ENCODE assay signal across 8 cellular contexts in genomic region chr3:146544013-146544928, GRCh38. TPM values are rescaled to one million over a fixed set of nuclear protein-coding genes. Genes with fewer than 3 reads are reported as not detected.
DNase-seq lines count a peak whose midpoint lies in the region; ATAC-seq, FAIRE-seq and TF ChIP-seq lines count a peak whose summit lies in the region.

Gene PLSCR1, minus strand, starts transcription at chr3:146544607. Its CDS starts 8,055 bp downstream, at chr3:146536552.

- DNase-seq in GM18507 (ENCODE audit: extremely low spot score, insufficient read length, low read depth) (peak; percentile 67), NCI-H146 treated with DMSO at 0.1 percent for 48 hours (lab: John Stamatoyannopoulos, UW; ENCODE audit: unreplicated experiment) (peak; percentile 89), T-helper 9 cell (peak; percentile 41), astrocyte of the cerebellum (ENCODE audit: low read depth) (peak; percentile 80), hepatocyte (ENCODE audit: low spot score) (peak; percentile 95), vagina (ENCODE audit: extremely low spot score in 2 of 2) (peak in 1 of 2 donors; percentile 99)

- H3K4me1 ChIP-seq in hepatocyte (ENCODE audit: insufficient read depth) (peaks cover 8% of the 10 kb centered on the region), rectal smooth muscle tissue (ENCODE audit: control insufficient read depth, insufficient read depth, low read length) (peaks cover 6% of the 10 kb centered on the region), vagina (peaks cover 17% of the 10 kb centered on the region)

- intact Hi-C loops in vagina (cut with DNase I): loop anchor here (10.0 kb wide), 2 partner anchors 69 to 409 kb away; no protein-coding TSS in a partner anchor

- peak within 1 kb of the TSS; percentile 97 for H3K27ac ChIP-seq in hepatocyte
- H3K27ac ChIP-seq in rectal smooth muscle tissue (ENCODE audit: low read depth, low read length): peak within 1 kb of the TSS; percentile 97
- peak within 1 kb of the TSS; percentile 97 for H3K27ac ChIP-seq in vagina

- peak; percentile 80 for ATAC-seq in HG02884 (IDR thresholded peaks at IDR 0.05; ENCODE audit: unreplicated experiment)

- H3K79me2 ChIP-seq in hepatocyte: peaks cover 50% of the 10 kb centered on the region

- no peaks in the 10 kb centered on the region for H3K27me3 ChIP-seq in hepatocyte
- H3K27me3 ChIP-seq in rectal smooth muscle tissue (ENCODE audit: control insufficient read depth, insufficient read depth, low read length): no peaks in the 10 kb centered on the region
- H3K27me3 ChIP-seq in vagina: no peaks in the 10 kb centered on the region

- no peaks in the 10 kb centered on the region for H4K20me1 ChIP-seq in hepatocyte (ENCODE audit: insufficient read depth, poor library complexity, severe bottlenecking)

- H3K4me3 ChIP-seq in astrocyte of the cerebellum (ENCODE audit: low read depth, low read length) (peak within 1 kb of the TSS; percentile 87), hepatocyte (peak within 1 kb of the TSS; percentile 83), rectal smooth muscle tissue (ENCODE audit: low read length) (peak within 1 kb of the TSS; percentile 93), vagina (peak within 1 kb of the TSS; percentile 68 to 95)

- peak; percentile 88 for FAIRE-seq in GM18507 (lab: Jason Lieb, UNC)

- peak within 1 kb of the TSS; percentile 81 for H3K4me2 ChIP-seq in hepatocyte

- no peaks in the 10 kb centered on the region for H3K9me3 ChIP-seq in hepatocyte (ENCODE audit: low read depth)
- no peaks in the 10 kb centered on the region for H3K9me3 ChIP-seq in vagina

- TF ChIP-seq CTCF in astrocyte of the cerebellum (IDR thresholded peaks at IDR 0.05; ENCODE audit: low read depth, low read length, missing control alignments) (no peak), hepatocyte (IDR thresholded peaks at IDR 0.05; ENCODE audit: poor library complexity) (no peak), vagina (IDR thresholded peaks at IDR 0.05) (peak in 1 of 3 experiments; percentile 21)

- WGBS in hepatocyte (ENCODE audit: low lambda C conversion rate, missing lambda C conversion rate): 1% methylated on average over 49 of the region's 51 CpGs

- peak in 1 of 2 donors; percentile 86 for TF ChIP-seq POLR2A in vagina (IDR thresholded peaks at IDR 0.05)

- peak within 1 kb of the TSS; percentile 89 for H3K9ac ChIP-seq in rectal smooth muscle tissue (ENCODE audit: low read length)

- H3K36me3 ChIP-seq in hepatocyte (replicated peaks; ENCODE audit: insufficient read depth, low read depth): no peaks in the 10 kb centered on the region
- no peaks in the 10 kb centered on the region for H3K36me3 ChIP-seq in rectal smooth muscle tissue (ENCODE audit: control insufficient read depth, insufficient read depth, low read length)
- H3K36me3 ChIP-seq in vagina: no peaks in the 10 kb centered on the region

- H2AFZ ChIP-seq in hepatocyte: peak within 1 kb of the TSS; percentile 35

- H3K9me2 ChIP-seq in hepatocyte (replicated peaks; ENCODE audit: insufficient read depth): no peaks in the 10 kb centered on the region

- in situ Hi-C loops in astrocyte of the cerebellum (cut with HindIII; ENCODE audit: low sequenced_read_pairs): loop anchor here (5.0 kb wide), 1 partner anchor 47 kb away; no protein-coding TSS in a partner anchor

RNA-seq across cellular contexts. Expression of gene PLSCR1, which starts in this region (rescaled TPM):
- total RNA-seq in hepatocyte (72.6 and 109 TPM in 2 replicates), vagina (78.1 TPM)
- 44.5 and 44.9 TPM in 2 replicates for polyA plus RNA-seq in hepatocyte
